In the genomic region with DNA sequence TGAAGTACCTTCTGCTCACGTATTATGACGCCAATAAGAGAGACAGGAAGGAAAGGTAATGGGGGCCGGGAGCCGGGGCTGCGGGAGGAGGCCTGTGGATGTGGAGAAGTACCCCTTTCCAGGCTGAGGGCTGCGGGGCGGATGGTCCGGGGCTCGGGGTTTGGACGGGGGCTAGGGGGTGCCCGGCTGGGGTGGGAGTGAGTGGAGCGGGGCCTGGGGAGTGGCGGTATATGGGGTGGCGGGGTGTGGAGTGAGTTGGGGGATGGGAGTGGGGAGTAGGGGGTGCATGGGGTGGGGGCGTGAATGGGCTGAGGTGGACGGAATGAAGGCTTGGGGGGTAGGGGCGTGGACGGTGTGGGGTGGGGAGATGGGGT, we compare ENCODE assay signal across 8 cellular contexts. TPM values are rescaled to one million over a fixed set of nuclear protein-coding genes. Genes with fewer than 3 reads are reported as not detected.
DNase-seq lines count a peak whose midpoint lies in the region; ATAC-seq and TF ChIP-seq lines count a peak whose summit lies in the region.
"Not testable (repeated sequence)": the region's sequence is repeated elsewhere in the genome, so short reads cannot be mapped to it uniquely, and the experiment has no call there.

No MANE protein-coding gene starts in this region.

- POLR2A ChIA-PET in activated CD8-positive, alpha-beta T cell treated with anti-CD3 and anti-CD28 coated beads for 36 hours (lab: Charles Lee) = not testable (repeated sequence)

- not testable (repeated sequence) for H3K27me3 ChIP-seq in cardiac muscle cell, sigmoid colon, vagina

- peak overlapping the region; percentile 56 for H3K4me3 ChIP-seq in GM12875 (ENCODE audit: low read depth, low read length)
- H3K4me3 ChIP-seq in LNCaP clone FGC (ENCODE audit: low read depth, low read length) = peak overlapping the region; percentile 49
- H3K4me3 ChIP-seq in cardiac muscle cell = peak overlapping the region; percentile 50
- H3K4me3 ChIP-seq in sigmoid colon = peak overlapping the region; percentile 64 to 82 (median 70)
- H3K4me3 ChIP-seq in vagina = peak overlapping the region; percentile 70 to 85

- TF ChIP-seq CTCF in GM12875 (IDR thresholded peaks at IDR 0.05; ENCODE audit: borderline replicate concordance, insufficient read depth, low read depth, low read length); LNCaP clone FGC (IDR thresholded peaks at IDR 0.05; ENCODE audit: control insufficient read depth, extremely low read depth, insufficient read depth); activated CD8-positive, alpha-beta T cell treated with anti-CD3 and anti-CD28 coated beads for 36 hours (IDR thresholded peaks at IDR 0.05); cardiac muscle cell (IDR thresholded peaks at IDR 0.05; ENCODE audit: low read depth, low read length); mesothelial cell of epicardium (IDR thresholded peaks at IDR 0.05; ENCODE audit: unreplicated experiment); sigmoid colon (IDR thresholded peaks at IDR 0.05); vagina (IDR thresholded peaks at IDR 0.05): not testable (repeated sequence)

- CTCF ChIA-PET in activated CD8-positive, alpha-beta T cell treated with anti-CD3 and anti-CD28 coated beads for 36 hours (lab: Charles Lee) = interaction anchor here (1.4 to 3.5 kb wide), 5 partner anchors 13 to 298 kb away, joined by 3 to 34 read pairs (median 5); partner anchors contain the start of genes ANKRD39 and CNNM3

- peak overlapping the region; percentile 96 for H3K4me3 Mint-ChIP-seq in activated CD8-positive, alpha-beta T cell treated with anti-CD3 and anti-CD28 coated beads for 36 hours
- peak overlapping the region; percentile 97 for H3K4me3 Mint-ChIP-seq in mesothelial cell of epicardium

- not testable (repeated sequence) for H3K36me3 Mint-ChIP-seq in activated CD8-positive, alpha-beta T cell treated with anti-CD3 and anti-CD28 coated beads for 36 hours (ENCODE audit: low read depth); mesothelial cell of epicardium

- not testable (repeated sequence) for H3K9me3 ChIP-seq in cardiac muscle cell (ENCODE audit: low read depth); sigmoid colon; vagina

- H3K4me1 ChIP-seq in cardiac muscle cell (ENCODE audit: low read depth); sigmoid colon; vagina: not testable (repeated sequence)

- peak overlapping the region; percentile 97 for H3K27ac Mint-ChIP-seq in activated CD8-positive, alpha-beta T cell treated with anti-CD3 and anti-CD28 coated beads for 36 hours
- H3K27ac Mint-ChIP-seq in mesothelial cell of epicardium = peak overlapping the region; percentile 99

- DNase-seq in LNCaP clone FGC (ENCODE audit: low read depth); activated CD8-positive, alpha-beta T cell treated with anti-CD3 and anti-CD28 coated beads for 36 hours; caudate nucleus (lab: John Stamatoyannopoulos, UW); cardiac muscle cell (ENCODE audit: low read depth in 1 of 2, low spot score in 1 of 2); mesothelial cell of epicardium (ENCODE audit: low spot score in 2 of 2, unreplicated experiment in 2 of 2); sigmoid colon; vagina (ENCODE audit: extremely low spot score in 2 of 2): not testable (repeated sequence)

- H3K9me3 Mint-ChIP-seq in activated CD8-positive, alpha-beta T cell treated with anti-CD3 and anti-CD28 coated beads for 36 hours; mesothelial cell of epicardium: not testable (repeated sequence)

- not testable (repeated sequence) for H3K27me3 Mint-ChIP-seq in activated CD8-positive, alpha-beta T cell treated with anti-CD3 and anti-CD28 coated beads for 36 hours
- peaks cover 17% of the 10 kb centered on the region for H3K27me3 Mint-ChIP-seq in mesothelial cell of epicardium (ENCODE audit: low read depth)

- H3K27ac ChIP-seq in caudate nucleus (ENCODE audit: low read depth, low read length) (peak overlapping the region; percentile 58), cardiac muscle cell (peak overlapping the region; percentile 41), sigmoid colon (peak overlapping the region; percentile 88 to 95 (median 92)), vagina (peak overlapping the region; percentile 94)

- not testable (repeated sequence) for TF ChIP-seq POLR2A in sigmoid colon (IDR thresholded peaks at IDR 0.05); vagina (IDR thresholded peaks at IDR 0.05)

- not testable (repeated sequence) for ATAC-seq in activated CD8-positive, alpha-beta T cell treated with anti-CD3 and anti-CD28 coated beads for 36 hours

- intact Hi-C loops in activated CD8-positive, alpha-beta T cell treated with anti-CD3 and anti-CD28 coated beads for 36 hours (cut with micrococcal nuclease); vagina (cut with DNase I): not testable (repeated sequence)
- intact Hi-C loops in sigmoid colon (cut with DNase I) = loop anchor here (2.0 to 5.0 kb wide), 3 partner anchors 102 to 297 kb away; partner anchors contain the start of genes ANKRD39 and CNNM3

- 1 to 2% methylated on average over 16 to 18 of the region's 18 CpGs for WGBS in sigmoid colon, 2 donors

- TF ChIP-seq EP300 in sigmoid colon (IDR thresholded peaks at IDR 0.05) = not testable (repeated sequence)

- not testable (repeated sequence) for H3K36me3 ChIP-seq in cardiac muscle cell, sigmoid colon, vagina

- not testable (repeated sequence) for H3K4me1 Mint-ChIP-seq in activated CD8-positive, alpha-beta T cell treated with anti-CD3 and anti-CD28 coated beads for 36 hours (ENCODE audit: low read depth); mesothelial cell of epicardium

RNA-seq across cellular contexts. Expression of gene ANKRD36, which starts 0.9 kb away (rescaled TPM):
- 10 to 100 TPM; 27.0 to 27.3 TPM for total RNA-seq in activated CD8-positive, alpha-beta T cell treated with anti-CD3 and anti-CD28 coated beads for 36 hours
- 29.8 and 72.7 TPM in 2 replicates for total RNA-seq in cardiac muscle cell
- polyA plus RNA-seq in cardiac muscle cell = 29.6 and 47.1 TPM in 2 replicates
- 40.9 to 45.3 TPM (median 41.0 TPM) in 3 replicates for total RNA-seq in mesothelial cell of epicardium
- 10 to 100 TPM; 26.5 to 51.0 (median 29.9) TPM for total RNA-seq in sigmoid colon
- polyA plus RNA-seq in sigmoid colon = 1 to 10 TPM in 2 of 3 donors, not detected in 1; 1.8 to 5.5 TPM
- total RNA-seq in vagina = 33.4 TPM

RNA-seq across cellular contexts. Expression of gene FAHD2B, which starts 19.2 kb away (rescaled TPM):
- total RNA-seq in activated CD8-positive, alpha-beta T cell treated with anti-CD3 and anti-CD28 coated beads for 36 hours = 10 to 100 TPM; 29.2 to 31.9 TPM
- total RNA-seq in cardiac muscle cell (43.7 and 45.2 TPM in 2 replicates), mesothelial cell of epicardium (37.4 to 37.8 TPM (median 37.7 TPM) in 3 replicates), sigmoid colon (10 to 100 TPM; 11.6 to 21.6 (median 15.1) TPM), vagina (28.2 TPM)
- polyA plus RNA-seq in cardiac muscle cell (64.2 and 97.1 TPM in 2 replicates), sigmoid colon (1 to 10 TPM; 3.0 to 8.5 (median 7.2) TPM)

Comparison
In these comparisons a context has a peak if more than half of its experiments do, and no peak if none do; other contexts are left out.
1. H3K27ac ChIP-seq: peak in every context shown above with its lines; median percentile 94 in vagina; 92 in sigmoid colon; 58 in caudate nucleus; 41 in cardiac muscle cell.